In the genomic region with DNA sequence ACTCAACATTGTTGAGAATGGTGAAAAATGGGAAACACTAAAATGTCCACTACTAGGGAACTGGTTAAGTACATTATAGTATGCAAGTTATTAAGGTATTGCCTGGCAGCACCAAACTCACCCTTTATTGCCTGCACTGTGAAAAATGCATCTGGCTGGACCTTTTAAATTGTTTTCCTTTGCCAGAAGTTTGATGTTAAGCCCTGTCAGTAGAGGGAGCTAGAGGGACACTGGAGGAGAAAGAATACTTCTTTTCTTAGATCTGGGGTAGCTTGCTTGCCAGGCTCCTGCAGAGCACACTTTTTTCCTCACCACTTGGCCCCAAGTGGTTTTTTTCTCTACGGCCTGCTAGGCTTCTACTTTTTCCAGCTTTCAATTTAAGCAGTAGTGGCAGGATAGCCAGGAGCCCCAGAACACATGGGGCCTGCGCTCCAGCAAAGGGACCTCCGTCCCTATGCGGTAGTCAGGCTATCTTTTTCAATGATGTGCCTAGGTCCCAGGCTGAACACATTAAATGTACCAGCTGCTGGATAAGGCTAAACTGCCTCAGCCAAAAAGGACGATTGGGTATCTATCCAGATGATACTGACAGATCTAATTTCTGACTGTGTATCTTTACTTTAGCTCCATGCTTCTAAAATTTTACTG, we compare ENCODE assay signal across 8 cellular contexts. TPM values are rescaled to one million over a fixed set of nuclear protein-coding genes. Genes with fewer than 3 reads are reported as not detected.
DNase-seq lines count a peak whose midpoint lies in the region; TF ChIP-seq lines count a peak whose summit lies in the region.

No MANE protein-coding gene starts in this region.

- CTCF ChIA-PET in CD8-positive, alpha-beta memory T cell (lab: Charles Lee), result interaction anchor here (0.8 to 2.1 kb wide), 5 partner anchors 9 to 125 kb away, joined by 3 to 11 read pairs (median 8); a partner anchor contains a TSS

- no peaks in the 10 kb centered on the region for H3K27me3 ChIP-seq in CD8-positive, alpha-beta memory T cell (ENCODE audit: insufficient read depth, low read length, poor library complexity, severe bottlenecking)

- H3K36me3 Mint-ChIP-seq in CD8-positive, alpha-beta memory T cell, result no peaks in the 10 kb centered on the region

- H3K27ac ChIP-seq in CD8-positive, alpha-beta memory T cell (ENCODE audit: low read depth, low read length), result no peak overlapping the region

- no peaks in the 10 kb centered on the region for H3K9me3 Mint-ChIP-seq in CD8-positive, alpha-beta memory T cell

- no peaks in the 10 kb centered on the region for H3K9me3 ChIP-seq in CD8-positive, alpha-beta memory T cell (ENCODE audit: low read length)

- no peak overlapping the region for H3K4me3 ChIP-seq in fibroblast of the aortic adventitia (ENCODE audit: low read depth, low read length)
- H3K4me3 ChIP-seq in CD8-positive, alpha-beta memory T cell (ENCODE audit: low read length), result no peak overlapping the region

- no peaks in the 10 kb centered on the region for H3K4me1 ChIP-seq in CD8-positive, alpha-beta memory T cell (ENCODE audit: insufficient read depth, low read length)

- H3K36me3 ChIP-seq in CD8-positive, alpha-beta memory T cell (ENCODE audit: insufficient read depth, low read length), result no peaks in the 10 kb centered on the region

- no peaks in the 10 kb centered on the region for H3K27me3 Mint-ChIP-seq in CD8-positive, alpha-beta memory T cell

- peak; percentile 70 for TF ChIP-seq CTCF in GM13977 (IDR thresholded peaks at IDR 0.05; ENCODE audit: extremely low read depth, insufficient read depth, missing control alignments)
- TF ChIP-seq CTCF in fibroblast of the aortic adventitia (IDR thresholded peaks at IDR 0.05; ENCODE audit: insufficient read depth, low read length), result peak; percentile 45

- POLR2A ChIA-PET in CD8-positive, alpha-beta memory T cell (lab: Charles Lee), result no interaction called here

- in situ Hi-C loops in GM13977 (cut with MboI; ENCODE audit: low pct_unique_long_range_greater_than_20kb, low sequenced_read_pairs, unreplicated experiment), result loop anchor here (10.0 kb wide), 1 partner anchor 213 kb away; a partner anchor contains a TSS

- H3K27ac Mint-ChIP-seq in CD8-positive, alpha-beta memory T cell, result no peak overlapping the region

- DNase-seq in AML-193 (lab: John Stamatoyannopoulos, UW), result peak; percentile 53 to 75
- peak; percentile 48 for DNase-seq in GM13977 (ENCODE audit: low spot score)
- DNase-seq in OCI-M1 (lab: John Stamatoyannopoulos, UW), result peak; percentile 73
- DNase-seq in fibroblast of the aortic adventitia (ENCODE audit: low read depth), result peak; percentile 44
- DNase-seq in amniotic stem cell (lab: John Stamatoyannopoulos, UW), result no peak
- no peak for DNase-seq in UCSD-AML1 (lab: John Stamatoyannopoulos, UW; ENCODE audit: unreplicated experiment)
- DNase-seq in HPDE6-E6E7 (ENCODE audit: extremely low spot score), result no peak
- no peak for DNase-seq in CD8-positive, alpha-beta memory T cell

- H3K4me1 Mint-ChIP-seq in CD8-positive, alpha-beta memory T cell, result no peaks in the 10 kb centered on the region

- no peak overlapping the region for H3K4me3 Mint-ChIP-seq in CD8-positive, alpha-beta memory T cell

RNA-seq across cellular contexts. Expression of a gene that starts 8.0 kb away (rescaled TPM):
- total RNA-seq in fibroblast of the aortic adventitia (ENCODE audit: low replicate concordance), result 16.7 and 27.6 TPM in 2 replicates
- total RNA-seq in CD8-positive, alpha-beta memory T cell, result 10 to 100 TPM; 20.4 to 21.0 TPM
- polyA plus RNA-seq in CD8-positive, alpha-beta memory T cell, result 24.1 TPM

RNA-seq across cellular contexts. Expression of a gene that starts 23.8 kb away (rescaled TPM):
- 0.33 and 31.3 TPM in 2 replicates for total RNA-seq in fibroblast of the aortic adventitia (ENCODE audit: low replicate concordance)
- total RNA-seq in CD8-positive, alpha-beta memory T cell, result 10 to 100 TPM; 47.8 to 51.9 TPM
- polyA plus RNA-seq in CD8-positive, alpha-beta memory T cell, result 1.5 TPM

RNA-seq across cellular contexts. Expression of a gene that starts 58.4 kb away (rescaled TPM):
- 7.8 and 14.6 TPM in 2 replicates for total RNA-seq in fibroblast of the aortic adventitia (ENCODE audit: low replicate concordance)
- 1 to 10 TPM; 7.9 to 8.3 TPM for total RNA-seq in CD8-positive, alpha-beta memory T cell
- 29.1 TPM for polyA plus RNA-seq in CD8-positive, alpha-beta memory T cell

Comparison
In these comparisons a context has a peak if more than half of its experiments do, and no peak if none do; other contexts are left out.
1. DNase-seq: peak in AML-193 (2 of 2), GM13977 (single experiment), OCI-M1 (single experiment) and fibroblast of the aortic adventitia (single experiment); none in amniotic stem cell (single experiment), UCSD-AML1 (single experiment), HPDE6-E6E7 (single experiment) and CD8-positive, alpha-beta memory T cell (0 of 5).